In the genomic region with DNA sequence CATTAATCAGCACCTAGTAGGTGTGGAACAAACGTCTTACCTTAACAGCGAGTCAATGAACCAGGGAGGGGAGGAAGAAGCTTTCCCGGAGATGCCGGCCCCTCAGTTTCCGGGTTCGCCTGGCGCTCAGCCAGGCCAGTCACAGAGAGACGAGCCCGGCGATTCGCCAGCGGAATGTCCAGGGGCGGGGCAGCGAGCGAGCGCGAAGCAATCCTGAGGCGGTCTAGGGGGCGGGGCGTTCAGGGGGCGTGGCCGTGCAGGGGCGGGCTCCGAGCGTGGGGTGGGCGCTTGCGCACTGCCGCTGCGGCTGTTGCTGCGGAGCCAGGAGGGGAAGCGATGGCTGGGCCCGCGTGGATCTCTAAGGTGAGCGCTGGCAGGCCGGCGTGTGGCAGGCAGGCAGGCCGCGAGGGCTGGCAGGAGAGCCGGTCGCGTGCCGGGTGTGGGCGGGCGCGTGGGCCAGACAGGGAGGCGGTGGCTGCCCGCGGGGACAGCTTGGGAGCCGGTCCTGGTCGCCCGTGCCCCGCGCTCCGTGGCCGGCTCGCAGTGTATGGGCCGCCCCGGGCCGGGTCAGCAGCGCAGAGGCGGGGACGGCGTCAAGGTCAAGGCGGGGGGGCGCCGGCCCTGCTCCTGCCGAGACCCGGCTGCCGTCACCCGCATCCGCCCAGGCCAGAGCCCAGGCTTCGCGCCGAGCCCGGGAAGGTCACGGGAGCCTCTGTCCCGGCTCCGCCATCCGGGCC, we compare ENCODE assay signal across 8 cellular contexts. TPM values are rescaled to one million over a fixed set of nuclear protein-coding genes. Genes with fewer than 3 reads are reported as not detected.
A peak's percentile ranks its signal among the peaks of the same experiment; 100 is the strongest.
DNase-seq lines count a peak whose midpoint lies in the region; ATAC-seq and TF ChIP-seq lines count a peak whose summit lies in the region.

A gene (plus strand): TSS at position 295 of the 737 bp plus-strand sequence. CDS start 42 bp downstream, at position 337.

- peaks cover 12% of the 10 kb centered on the region for H3K4me1 ChIP-seq in SJSA1 (replicated peaks)
- H3K4me1 ChIP-seq in foreskin keratinocyte: peaks cover 22% of the 10 kb centered on the region
- peaks cover 12% of the 10 kb centered on the region for H3K4me1 ChIP-seq in neuron (ENCODE audit: insufficient read depth, low read length)

- H3K27ac ChIP-seq in SJSA1: peak within 1 kb of the TSS; percentile 21
- H3K27ac ChIP-seq in foreskin keratinocyte: peak within 1 kb of the TSS; percentile 36

- CTCF ChIA-PET in HEK293T (lab: Yijun Ruan, JAX): interaction anchor here (0.5 to 1.3 kb wide), 4 partner anchors 18 to 247 kb away, joined by 3 to 4 read pairs (median 4); a partner anchor contains a TSS

- H3K36me3 ChIP-seq in SJSA1: peaks cover 6% of the 10 kb centered on the region
- H3K36me3 ChIP-seq in neuron (ENCODE audit: insufficient read depth, low read length): no peaks in the 10 kb centered on the region

- peak within 1 kb of the TSS; percentile 66 for H2AFZ ChIP-seq in neuron (ENCODE audit: low read depth, low read length)

- no peaks in the 10 kb centered on the region for H3K9me3 ChIP-seq in SJSA1 (replicated peaks)
- no peaks in the 10 kb centered on the region for H3K9me3 ChIP-seq in neuron (ENCODE audit: low read length)

- DNase-seq in GM03348 (ENCODE audit: low spot score) (peak; percentile 100), HEK293T (ENCODE audit: extremely low spot score) (peak; percentile 100), MV-4-11 (lab: John Stamatoyannopoulos, UW) (peak; percentile 94), SJSA1 (ENCODE audit: low read depth in 1 of 2, low spot score in 2 of 2) (peak; percentile 92 to 99), foreskin keratinocyte (peak; percentile 75 to 85), stromal cell of bone marrow (ENCODE audit: low read depth) (peak; percentile 89)
- peak; percentile 98 to 100 (median 100) for DNase-seq in activated naive CD4-positive, alpha-beta T cell (lab: John Stamatoyannopoulos, UW)

- H3K4me3 ChIP-seq in SJSA1 (peak within 1 kb of the TSS; percentile 95), neuron (ENCODE audit: low read length) (peak within 1 kb of the TSS; percentile 77)

- H3K27me3 ChIP-seq in SJSA1 (replicated peaks) (no peaks in the 10 kb centered on the region), foreskin keratinocyte (no peaks in the 10 kb centered on the region), neuron (ENCODE audit: insufficient read depth, low read length) (no peaks in the 10 kb centered on the region)

- ATAC-seq in foreskin keratinocyte: peak; percentile 86

- no peak for TF ChIP-seq CTCF in foreskin keratinocyte (conservative IDR thresholded peaks at IDR 0.05)

- POLR2A ChIA-PET in HEK293T (lab: Yijun Ruan, JAX): interaction anchor here (0.6 to 4.3 kb wide), 10 partner anchors 11 to 190 kb away, joined by 3 to 40 read pairs (median 3); a partner anchor contains a TSS

TF ChIP-seq in HEK293T, 16 proteins besides CTCF, POLR2A, EP300 and RAD21:
- TF ChIP-seq ELF4 (IDR thresholded peaks at IDR 0.05) (peak; percentile 76), LEF1 (IDR thresholded peaks at IDR 0.05; ENCODE audit: borderline replicate concordance) (no peak)

RNA-seq across cellular contexts. Expression of the gene that starts here (rescaled TPM):
- 64.6 and 66.8 TPM in 2 replicates for total RNA-seq in SJSA1 (2014; rRNA removed; shearing (Covaris generic))
- total RNA-seq in foreskin keratinocyte: 73.3 and 80.4 TPM in 2 replicates
- 34.6 and 48.0 TPM in 2 replicates for polyA plus RNA-seq in foreskin keratinocyte

Comparison
In these comparisons a context has a peak if more than half of its experiments do, and no peak if none do; other contexts are left out.
1. Peak in every context shown above with its lines: DNase-seq, ATAC-seq, H3K4me3 ChIP-seq and H3K27ac ChIP-seq.